ENCODE assay signal across 19 cellular contexts in the genomic region with DNA sequence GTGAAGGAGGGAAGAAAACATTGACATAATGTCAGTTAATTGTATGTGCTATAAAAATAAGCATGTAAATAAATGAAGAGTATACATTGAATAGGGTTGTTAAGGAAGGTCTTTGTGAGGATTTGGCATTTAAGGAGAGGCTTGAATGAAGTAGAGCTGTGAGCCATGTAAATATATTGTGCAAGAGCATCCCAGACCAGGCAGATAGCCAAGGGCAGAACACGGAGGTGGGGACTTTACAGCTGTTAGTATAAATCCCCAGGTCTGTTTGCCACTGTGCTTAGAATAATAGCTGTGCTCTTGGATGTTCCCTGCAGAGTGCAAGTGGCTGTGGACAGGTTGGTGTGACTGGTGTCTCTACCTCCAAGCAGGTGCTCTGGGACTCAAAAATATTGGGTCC.
A peak's percentile ranks its signal among the peaks of the same experiment; 100 is the strongest.
DNase-seq lines count a peak whose midpoint lies in the region; ATAC-seq and TF ChIP-seq lines count a peak whose summit lies in the region.
"Had no signal": no experiment of that assay in that cellular context is flagged by ENCODE, and none has a peak within 500 bp of the region (broad histone marks: within the 10 kb centered on the region; RNA-seq: fewer than 3 reads in every experiment).

No MANE protein-coding gene starts in this region.

- H3K27me3 ChIP-seq in spleen (replicated peaks in 1 of 7) (peaks cover 0 to 4% (median 0%) of the 10 kb centered on the region in 7 donors), WERI-Rb-1 (ENCODE audit: insufficient read depth, low read depth, severe bottlenecking) (no peaks in the 10 kb centered on the region)
- H3K27me3 ChIP-seq: adrenal gland, colonic mucosa, esophagus muscularis mucosa, testis had no signal

- no peaks in the 10 kb centered on the region for H3K4me1 ChIP-seq in spleen
- H3K4me1 ChIP-seq: adrenal gland, colonic mucosa, esophagus muscularis mucosa, testis had no signal

- TF ChIP-seq CTCF in spleen (IDR thresholded peaks at IDR 0.05 in 8 of 11, conservative IDR thresholded peaks at IDR 0.05 in 3 of 11): no peak
- TF ChIP-seq CTCF in WERI-Rb-1 (IDR thresholded peaks at IDR 0.05; ENCODE audit: low read depth, low read length): no peak

- intact Hi-C loops in sciatic nerve (cut with DNase I) (no loop called here), spleen (cut with DNase I; ENCODE audit: low total_unique reads) (no loop called here)

- H3K9me3 ChIP-seq in spleen (peaks cover 0 to 2% (median 0%) of the 10 kb centered on the region in 8 donors), WERI-Rb-1 (ENCODE audit: severe bottlenecking) (no peaks in the 10 kb centered on the region)
- H3K9me3 ChIP-seq: adrenal gland, colonic mucosa, esophagus muscularis mucosa, testis had no signal

- H3K4me3 ChIP-seq in spleen (no peak overlapping the region), WERI-Rb-1 (ENCODE audit: low read depth, low read length) (no peak overlapping the region)
- H3K4me3 ChIP-seq: adrenal gland, colonic mucosa, esophagus muscularis mucosa, K562, testis had no signal

- H3K27ac ChIP-seq in spleen (no peak overlapping the region), WERI-Rb-1 (no peak overlapping the region)
- H3K27ac ChIP-seq: adrenal gland, colonic mucosa, esophagus muscularis mucosa, testis had no signal

- 20 to 74% (median 42%) methylated on average over 1 of the region's 1 CpG for WGBS in spleen, 5 donors

- ATAC-seq in esophagus mucosa: peak; percentile 31
- ATAC-seq in sciatic nerve: peak; percentile 80
- ATAC-seq in GM19351 (IDR thresholded peaks at IDR 0.05; ENCODE audit: unreplicated experiment): no peak
- ATAC-seq: natural killer cell had no signal

- DNase-seq in NCI-H1694 (lab: John Stamatoyannopoulos, UW): peak; percentile 13
- DNase-seq in NCI-H1694 treated with DMSO at 0.1 percent for 48 hours (lab: John Stamatoyannopoulos, UW): no peak
- DNase-seq in NCI-H345 treated with DMSO at 0.1 percent for 48 hours (lab: John Stamatoyannopoulos, UW; ENCODE audit: unreplicated experiment): peak; percentile 95
- peak; percentile 57 for DNase-seq in sciatic nerve (ENCODE audit: low spot score)
- DNase-seq in spleen: no peak
- DNase-seq in WERI-Rb-1: no peak
- DNase-seq: activated T-cell treated with anti-CD3 and anti-CD28 coated beads, Interleukin-2, amount 50 U/mL, for 48 hours; colonic mucosa; natural killer cell; NCI-H1436; NK-92 treated with Interleukin-12 subunit alpha and Interleukin-12 subunit beta, amount 100 ng/mL, for 24 hours; stimulated activated CD8-positive, alpha-beta memory T cell treated with anti-CD3 and anti-CD28 coated beads, Interleukin-4, amount 100 ng/mL, for 48 hours; T1000; testis had no signal

- H3K36me3 ChIP-seq in spleen (no peaks in the 10 kb centered on the region), WERI-Rb-1 (no peaks in the 10 kb centered on the region)
- H3K36me3 ChIP-seq: adrenal gland, colonic mucosa, esophagus muscularis mucosa had no signal

- TF ChIP-seq POLR2A in spleen (IDR thresholded peaks at IDR 0.05): no peak

Comparison
In these comparisons a context has a peak if more than half of its experiments do, and no peak if none do; other contexts are left out.
1. DNase-seq: peak in NCI-H1694 (single experiment), NCI-H345 treated with DMSO at 0.1 percent for 48 hours (single experiment) and sciatic nerve (single experiment); none in NCI-H1694 treated with DMSO at 0.1 percent for 48 hours (single experiment), spleen (single experiment) and WERI-Rb-1 (single experiment).